ENCODE assay signal across 1 cellular context in the genomic region with DNA sequence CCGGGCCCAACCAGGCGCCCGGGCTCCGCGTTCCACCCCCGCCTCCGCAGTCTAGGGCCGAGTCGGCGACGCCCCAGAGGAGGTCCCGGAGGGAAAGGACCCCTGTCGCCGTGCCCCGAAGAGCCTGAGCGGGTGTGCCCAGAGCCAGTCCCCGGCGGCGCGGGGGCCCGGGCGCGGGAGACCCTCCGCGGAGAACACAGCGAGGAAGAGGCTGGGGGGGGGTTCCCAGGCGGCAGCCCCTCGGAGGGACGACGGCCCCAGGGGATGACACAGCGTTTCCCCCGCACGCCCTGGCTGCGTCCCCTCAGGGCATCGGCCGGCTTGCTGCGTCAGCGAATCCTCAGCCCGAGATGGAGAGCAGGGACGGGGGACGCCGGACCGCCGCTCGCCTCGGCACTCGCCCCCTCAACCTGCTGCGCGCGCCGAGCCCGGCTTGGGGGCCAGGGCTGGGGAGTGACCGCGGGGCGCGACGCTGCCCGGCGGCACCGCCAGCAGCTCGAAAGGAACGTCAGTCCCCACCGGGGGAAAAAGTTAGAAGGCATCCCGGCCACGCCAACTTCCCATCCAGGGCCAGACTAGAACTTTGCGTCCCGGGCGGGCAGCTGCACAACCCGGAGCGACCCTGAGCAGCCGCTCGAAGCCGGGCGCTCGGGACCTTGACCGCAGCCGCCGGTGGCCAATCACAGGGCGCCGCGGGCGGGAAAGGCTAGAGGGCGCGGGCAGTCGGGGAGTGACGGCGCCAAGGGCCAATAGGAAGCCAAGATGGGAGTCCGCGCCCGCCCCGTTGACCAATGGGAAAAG.
TF ChIP-seq lines count a peak whose summit lies in the region.

No MANE protein-coding gene starts in this region.

TF ChIP-seq in WTC11, 78 proteins besides CTCF, POLR2A, EP300 and RAD21 (continued from another document and continues in another):
- TF ChIP-seq, protein P1, sequence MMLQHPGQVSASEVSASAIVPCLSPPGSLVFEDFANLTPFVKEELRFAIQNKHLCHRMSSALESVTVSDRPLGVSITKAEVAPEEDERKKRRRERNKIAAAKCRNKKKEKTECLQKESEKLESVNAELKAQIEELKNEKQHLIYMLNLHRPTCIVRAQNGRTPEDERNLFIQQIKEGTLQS (CRISPR knock-in tag; conservative IDR thresholded peaks at IDR 0.05) = no peak
- peak; percentile 23; the same call in 1 of the 2 replicates for TF ChIP-seq ELF4 (CRISPR knock-in tag; IDR thresholded peaks at IDR 0.05; ENCODE audit: low read depth)
- no peak for TF ChIP-seq GRHL2 (CRISPR knock-in tag; IDR thresholded peaks at IDR 0.05; ENCODE audit: insufficient replicate concordance, severe bottlenecking)
- TF ChIP-seq CDX4 (CRISPR knock-in tag; IDR thresholded peaks at IDR 0.05; ENCODE audit: borderline replicate concordance) = no peak
- TF ChIP-seq NFE2L1 (CRISPR knock-in tag; IDR thresholded peaks at IDR 0.05) = no peak; the same call in 1 of the 2 replicates
- TF ChIP-seq, protein P2, sequence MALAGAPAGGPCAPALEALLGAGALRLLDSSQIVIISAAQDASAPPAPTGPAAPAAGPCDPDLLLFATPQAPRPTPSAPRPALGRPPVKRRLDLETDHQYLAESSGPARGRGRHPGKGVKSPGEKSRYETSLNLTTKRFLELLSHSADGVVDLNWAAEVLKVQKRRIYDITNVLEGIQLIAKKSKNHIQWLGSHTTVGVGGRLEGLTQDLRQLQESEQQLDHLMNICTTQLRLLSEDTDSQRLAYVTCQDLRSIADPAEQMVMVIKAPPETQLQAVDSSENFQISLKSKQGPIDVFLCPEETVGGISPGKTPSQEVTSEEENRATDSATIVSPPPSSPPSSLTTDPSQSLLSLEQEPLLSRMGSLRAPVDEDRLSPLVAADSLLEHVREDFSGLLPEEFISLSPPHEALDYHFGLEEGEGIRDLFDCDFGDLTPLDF (CRISPR knock-in tag; IDR thresholded peaks at IDR 0.05) = no peak
- 0 out of 2 replicates have a peak, but pooled peaks have one; percentile 7 for TF ChIP-seq CREM (CRISPR knock-in tag; IDR thresholded peaks at IDR 0.05)
- TF ChIP-seq TEAD4 (CRISPR knock-in tag; IDR thresholded peaks at IDR 0.05) = no peak
- no peak for TF ChIP-seq ZBTB21 (CRISPR knock-in tag; IDR thresholded peaks at IDR 0.05; ENCODE audit: borderline replicate concordance)
- TF ChIP-seq TP53 (CRISPR knock-in tag; IDR thresholded peaks at IDR 0.05) = no peak
- TF ChIP-seq ZNF425 (CRISPR knock-in tag; conservative IDR thresholded peaks at IDR 0.05) = no peak
- TF ChIP-seq IRF2 (CRISPR knock-in tag; IDR thresholded peaks at IDR 0.05; ENCODE audit: borderline replicate concordance, low read depth) = no peak
- no peak for TF ChIP-seq GTF2I (CRISPR knock-in tag; conservative IDR thresholded peaks at IDR 0.05)
- no peak for TF ChIP-seq NR2C2 (CRISPR knock-in tag; IDR thresholded peaks at IDR 0.05)
- peak; percentile 98 for TF ChIP-seq NFYB (CRISPR knock-in tag; conservative IDR thresholded peaks at IDR 0.05; ENCODE audit: low read depth)
- TF ChIP-seq ATF1 (CRISPR knock-in tag; IDR thresholded peaks at IDR 0.05) = 0 out of 2 replicates have a peak, but pooled peaks have one; percentile 13
- TF ChIP-seq, protein P3, sequence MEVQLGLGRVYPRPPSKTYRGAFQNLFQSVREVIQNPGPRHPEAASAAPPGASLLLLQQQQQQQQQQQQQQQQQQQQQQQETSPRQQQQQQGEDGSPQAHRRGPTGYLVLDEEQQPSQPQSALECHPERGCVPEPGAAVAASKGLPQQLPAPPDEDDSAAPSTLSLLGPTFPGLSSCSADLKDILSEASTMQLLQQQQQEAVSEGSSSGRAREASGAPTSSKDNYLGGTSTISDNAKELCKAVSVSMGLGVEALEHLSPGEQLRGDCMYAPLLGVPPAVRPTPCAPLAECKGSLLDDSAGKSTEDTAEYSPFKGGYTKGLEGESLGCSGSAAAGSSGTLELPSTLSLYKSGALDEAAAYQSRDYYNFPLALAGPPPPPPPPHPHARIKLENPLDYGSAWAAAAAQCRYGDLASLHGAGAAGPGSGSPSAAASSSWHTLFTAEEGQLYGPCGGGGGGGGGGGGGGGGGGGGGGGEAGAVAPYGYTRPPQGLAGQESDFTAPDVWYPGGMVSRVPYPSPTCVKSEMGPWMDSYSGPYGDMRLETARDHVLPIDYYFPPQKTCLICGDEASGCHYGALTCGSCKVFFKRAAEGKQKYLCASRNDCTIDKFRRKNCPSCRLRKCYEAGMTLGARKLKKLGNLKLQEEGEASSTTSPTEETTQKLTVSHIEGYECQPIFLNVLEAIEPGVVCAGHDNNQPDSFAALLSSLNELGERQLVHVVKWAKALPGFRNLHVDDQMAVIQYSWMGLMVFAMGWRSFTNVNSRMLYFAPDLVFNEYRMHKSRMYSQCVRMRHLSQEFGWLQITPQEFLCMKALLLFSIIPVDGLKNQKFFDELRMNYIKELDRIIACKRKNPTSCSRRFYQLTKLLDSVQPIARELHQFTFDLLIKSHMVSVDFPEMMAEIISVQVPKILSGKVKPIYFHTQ (CRISPR knock-in tag; IDR thresholded peaks at IDR 0.05) = no peak
- peak; percentile 53; the same call in 1 of the 2 replicates for TF ChIP-seq FOXK1 (CRISPR knock-in tag; IDR thresholded peaks at IDR 0.05)
- TF ChIP-seq KAT7 (CRISPR knock-in tag; IDR thresholded peaks at IDR 0.05; ENCODE audit: borderline replicate concordance) = no peak
- peak; percentile 84; the same call in 1 of the 2 replicates for TF ChIP-seq E2F5 (CRISPR knock-in tag; IDR thresholded peaks at IDR 0.05)
- TF ChIP-seq ZNF512 (CRISPR knock-in tag; IDR thresholded peaks at IDR 0.05; ENCODE audit: borderline replicate concordance) = no peak
- TF ChIP-seq, protein P4, sequence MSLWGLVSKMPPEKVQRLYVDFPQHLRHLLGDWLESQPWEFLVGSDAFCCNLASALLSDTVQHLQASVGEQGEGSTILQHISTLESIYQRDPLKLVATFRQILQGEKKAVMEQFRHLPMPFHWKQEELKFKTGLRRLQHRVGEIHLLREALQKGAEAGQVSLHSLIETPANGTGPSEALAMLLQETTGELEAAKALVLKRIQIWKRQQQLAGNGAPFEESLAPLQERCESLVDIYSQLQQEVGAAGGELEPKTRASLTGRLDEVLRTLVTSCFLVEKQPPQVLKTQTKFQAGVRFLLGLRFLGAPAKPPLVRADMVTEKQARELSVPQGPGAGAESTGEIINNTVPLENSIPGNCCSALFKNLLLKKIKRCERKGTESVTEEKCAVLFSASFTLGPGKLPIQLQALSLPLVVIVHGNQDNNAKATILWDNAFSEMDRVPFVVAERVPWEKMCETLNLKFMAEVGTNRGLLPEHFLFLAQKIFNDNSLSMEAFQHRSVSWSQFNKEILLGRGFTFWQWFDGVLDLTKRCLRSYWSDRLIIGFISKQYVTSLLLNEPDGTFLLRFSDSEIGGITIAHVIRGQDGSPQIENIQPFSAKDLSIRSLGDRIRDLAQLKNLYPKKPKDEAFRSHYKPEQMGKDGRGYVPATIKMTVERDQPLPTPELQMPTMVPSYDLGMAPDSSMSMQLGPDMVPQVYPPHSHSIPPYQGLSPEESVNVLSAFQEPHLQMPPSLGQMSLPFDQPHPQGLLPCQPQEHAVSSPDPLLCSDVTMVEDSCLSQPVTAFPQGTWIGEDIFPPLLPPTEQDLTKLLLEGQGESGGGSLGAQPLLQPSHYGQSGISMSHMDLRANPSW (CRISPR knock-in tag; conservative IDR thresholded peaks at IDR 0.05; ENCODE audit: low read depth) = no peak
- TF ChIP-seq GABPB1 (CRISPR knock-in tag; IDR thresholded peaks at IDR 0.05) = no peak; the same call in 1 of the 2 replicates
- no peak for TF ChIP-seq USF1 (CRISPR knock-in tag; IDR thresholded peaks at IDR 0.05)
- peak; percentile 71; the same call in 1 of the 2 replicates for TF ChIP-seq FOXP1 (CRISPR knock-in tag; IDR thresholded peaks at IDR 0.05; ENCODE audit: borderline replicate concordance)
- no peak for TF ChIP-seq ZNF416 (CRISPR knock-in tag; IDR thresholded peaks at IDR 0.05)
- no peak for TF ChIP-seq ZNF532 (CRISPR knock-in tag; IDR thresholded peaks at IDR 0.05; ENCODE audit: borderline replicate concordance)
- TF ChIP-seq, protein P5, sequence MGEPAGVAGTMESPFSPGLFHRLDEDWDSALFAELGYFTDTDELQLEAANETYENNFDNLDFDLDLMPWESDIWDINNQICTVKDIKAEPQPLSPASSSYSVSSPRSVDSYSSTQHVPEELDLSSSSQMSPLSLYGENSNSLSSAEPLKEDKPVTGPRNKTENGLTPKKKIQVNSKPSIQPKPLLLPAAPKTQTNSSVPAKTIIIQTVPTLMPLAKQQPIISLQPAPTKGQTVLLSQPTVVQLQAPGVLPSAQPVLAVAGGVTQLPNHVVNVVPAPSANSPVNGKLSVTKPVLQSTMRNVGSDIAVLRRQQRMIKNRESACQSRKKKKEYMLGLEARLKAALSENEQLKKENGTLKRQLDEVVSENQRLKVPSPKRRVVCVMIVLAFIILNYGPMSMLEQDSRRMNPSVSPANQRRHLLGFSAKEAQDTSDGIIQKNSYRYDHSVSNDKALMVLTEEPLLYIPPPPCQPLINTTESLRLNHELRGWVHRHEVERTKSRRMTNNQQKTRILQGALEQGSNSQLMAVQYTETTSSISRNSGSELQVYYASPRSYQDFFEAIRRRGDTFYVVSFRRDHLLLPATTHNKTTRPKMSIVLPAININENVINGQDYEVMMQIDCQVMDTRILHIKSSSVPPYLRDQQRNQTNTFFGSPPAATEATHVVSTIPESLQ (CRISPR knock-in tag; IDR thresholded peaks at IDR 0.05) = no peak
- no peak for TF ChIP-seq ETV6 (CRISPR knock-in tag; IDR thresholded peaks at IDR 0.05)
- no peak; the same call in 1 of the 2 replicates for TF ChIP-seq TCF7 (CRISPR knock-in tag; IDR thresholded peaks at IDR 0.05; ENCODE audit: low read depth)
- TF ChIP-seq JAZF1 (CRISPR knock-in tag; IDR thresholded peaks at IDR 0.05) = no peak
- 0 out of 2 replicates have a peak, but pooled peaks have one; percentile 58 for TF ChIP-seq ZNF138 (CRISPR knock-in tag; conservative IDR thresholded peaks at IDR 0.05)
